Comparison of ENCODE assay signal across 28 cellular contexts in the genomic region with DNA sequence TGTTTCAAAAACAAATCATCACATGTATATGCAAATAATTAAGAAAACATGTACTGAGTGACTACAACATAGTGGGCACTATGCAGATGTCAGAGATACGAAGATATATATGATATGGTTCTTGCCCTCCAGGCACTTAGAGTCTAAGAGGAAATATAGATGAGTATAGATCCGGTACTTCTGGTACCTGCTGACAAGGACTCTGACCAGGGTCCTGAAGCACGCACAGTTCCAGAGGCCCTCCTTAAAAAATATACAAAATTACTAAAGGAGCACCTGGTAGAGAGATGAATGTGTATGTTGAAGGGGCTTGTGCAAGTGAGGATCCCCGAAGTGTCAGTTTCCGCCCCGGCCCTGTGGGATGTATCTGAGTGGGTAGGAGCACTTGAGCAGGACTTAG. TPM values are rescaled to one million over a fixed set of nuclear protein-coding genes. Genes with fewer than 3 reads are reported as not detected.
A peak's percentile ranks its signal among the peaks of the same experiment; 100 is the strongest.
DNase-seq lines count a peak whose midpoint lies in the region; ATAC-seq, FAIRE-seq and TF ChIP-seq lines count a peak whose summit lies in the region.
"Had no signal": no experiment of that assay in that cellular context is flagged by ENCODE, and none has a peak within 500 bp of the region (broad histone marks: within the 10 kb centered on the region; RNA-seq: fewer than 3 reads in every experiment).

No MANE protein-coding gene starts in this region.

- no peak overlapping the region for H3K4me3 ChIP-seq in BLaER1 treated with 17β-estradiol and CSF1 and Interleukin-3, amounts not matched to agents 10 nM and 100 nM
- H3K4me3 ChIP-seq in GM23338 (no peak overlapping the region), GM12878 (no peak overlapping the region)
- H3K4me3 ChIP-seq: BLaER1 had no signal

- RAD21 ChIA-PET in GM12878 (lab: Charles Lee; ENCODE audit: unreplicated experiment): no interaction called here

- in situ Hi-C loops in GM12878 (cut with MboI): no loop called here

- WGBS in GM12878 (ENCODE audit: insufficient coverage, insufficient replicate concordance, low lambda C conversion rate, missing lambda C conversion rate): 35% methylated on average over 6 of the region's 6 CpGs

- H3K79me2 ChIP-seq in GM23338 (replicated peaks; ENCODE audit: insufficient read depth) (no peaks in the 10 kb centered on the region), GM12878 (ENCODE audit: control insufficient read depth, insufficient read depth, low read length) (no peaks in the 10 kb centered on the region)

- H3K27ac Mint-ChIP-seq in GM23338: no peak overlapping the region
- H3K27ac Mint-ChIP-seq: CD4-positive, alpha-beta T cell; CD8-positive, alpha-beta T cell had no signal

- peaks cover 0 to 13% (median 3%) of the 10 kb centered on the region in 10 experiments; a peak in 6 of 20 replicates for H3K4me1 ChIP-seq in BLaER1 treated with 17β-estradiol and CSF1 and Interleukin-3, amounts not matched to agents 10 nM and 100 nM
- no peaks in the 10 kb centered on the region for H3K4me1 ChIP-seq in GM23338 (ENCODE audit: insufficient read depth)
- no peaks in the 10 kb centered on the region for H3K4me1 ChIP-seq in GM12878 (ENCODE audit: control insufficient read depth, insufficient read depth, low read length)
- H3K4me1 ChIP-seq: BE2C, Caco-2 had no signal

- H3K4me3 Mint-ChIP-seq in GM23338: no peak overlapping the region
- H3K4me3 Mint-ChIP-seq: CD4-positive, alpha-beta T cell; CD8-positive, alpha-beta T cell had no signal

- no TSS peak for BruUV-seq in GM12878 (replicated peaks; lab: Mats Ljungman, UMichigan)

- SMC1A ChIA-PET in GM12878 (lab: Charles Lee; ENCODE audit: uncharacterized antibody, unreplicated experiment): no interaction called here

- intact Hi-C loops in GM12878 (cut with micrococcal nuclease; ENCODE audit: unreplicated experiment): no loop called here

- H3K9me2 ChIP-seq in GM23338 (ENCODE audit: insufficient read depth): no peaks in the 10 kb centered on the region

- no peaks in the 10 kb centered on the region for H3K9me3 ChIP-seq in BLaER1 treated with 17β-estradiol and CSF1 and Interleukin-3, amounts not matched to agents 10 nM and 100 nM (replicated peaks in 1 of 11)
- H3K9me3 ChIP-seq in GM12878 (replicated peaks; ENCODE audit: control insufficient read depth, insufficient read depth, low read length): no peaks in the 10 kb centered on the region
- H3K9me3 ChIP-seq: BE2C, BLaER1, Caco-2 had no signal

- peaks cover 4% of the 10 kb centered on the region for H3K27me3 Mint-ChIP-seq in GM23338 (ENCODE audit: insufficient read depth, low read depth, poor library complexity)

- no peak for FAIRE-seq in GM12878 (lab: Jason Lieb, UNC)
- FAIRE-seq: A204.1, D721Med, GM12891, GM19239 had no signal

- no peaks in the 10 kb centered on the region for H3F3A ChIP-seq in GM23338 (replicated peaks; ENCODE audit: low read depth)

- TF ChIP-seq POLR2A in GM12878 (IDR thresholded peaks at IDR 0.05; ENCODE audit: low read depth, low read length): no peak

- peaks cover 8% of the 10 kb centered on the region; the same call in 2 of the 3 replicates for H3K4me1 Mint-ChIP-seq in GM23338

- CTCF ChIA-PET in GM12878 (lab: Yijun Ruan, JAX): no interaction called here
- CTCF ChIA-PET in RWPE1 (lab: Yijun Ruan, JAX): no interaction called here

- no peaks in the 10 kb centered on the region for H3K36me3 Mint-ChIP-seq in GM23338 (ENCODE audit: low read depth)
- H3K36me3 Mint-ChIP-seq: CD8-positive, alpha-beta T cell had no signal

- DNase-seq in GM23338 (ENCODE audit: low spot score) (no peak), GM12878 (ENCODE audit: low read depth, low spot score) (no peak), NCI-H748 treated with DMSO at 0.1 percent for 48 hours (lab: John Stamatoyannopoulos, UW) (no peak), RWPE1 (ENCODE audit: low spot score) (no peak), DMS 273 (lab: John Stamatoyannopoulos, UW; ENCODE audit: unreplicated experiment) (no peak)
- DNase-seq: 8988T; ACHN; BE2C; Caco-2; Calu3; CD4-positive, alpha-beta T cell; CD8-positive, alpha-beta T cell; DMS 273 treated with DMSO at 0.1 percent for 48 hours; DMS153; DMS53; DMS79; DND-41; EL; GDM1 had no signal

- no peaks in the 10 kb centered on the region for H4K20me1 ChIP-seq in BLaER1 treated with 17β-estradiol and CSF1 and Interleukin-3, amounts not matched to agents 10 nM and 100 nM
- H4K20me1 ChIP-seq in GM23338 (replicated peaks; ENCODE audit: insufficient read depth) (no peaks in the 10 kb centered on the region), GM12878 (ENCODE audit: control insufficient read depth, insufficient read depth) (no peaks in the 10 kb centered on the region)
- H4K20me1 ChIP-seq: BLaER1 had no signal

- no peak overlapping the region for H3K27ac ChIP-seq in BLaER1 treated with 17β-estradiol and CSF1 and Interleukin-3, amounts not matched to agents 10 nM and 100 nM
- no peak overlapping the region for H3K27ac ChIP-seq in GM23338 (ENCODE audit: low read depth)
- H3K27ac ChIP-seq in GM12878 (ENCODE audit: control insufficient read depth, insufficient read depth): no peak overlapping the region
- H3K27ac ChIP-seq in RWPE1: no peak overlapping the region
- H3K27ac ChIP-seq: BLaER1, C4-2B had no signal

- H3K27me3 ChIP-seq in BLaER1 treated with 17β-estradiol and CSF1 and Interleukin-3, amounts not matched to agents 10 nM and 100 nM: no peaks in the 10 kb centered on the region
- H3K27me3 ChIP-seq in GM23338 (ENCODE audit: insufficient read depth): no peaks in the 10 kb centered on the region
- H3K27me3 ChIP-seq in GM12878 (replicated peaks in 1 of 2; ENCODE audit: control insufficient read depth in 2 of 2, insufficient read depth in 2 of 2, low read length in 1 of 2): no peaks in the 10 kb centered on the region; a peak in 1 of 4 replicates
- H3K27me3 ChIP-seq: BLaER1 had no signal

- no peaks in the 10 kb centered on the region for H3K9me3 Mint-ChIP-seq in GM23338
- H3K9me3 Mint-ChIP-seq: CD4-positive, alpha-beta T cell; CD8-positive, alpha-beta T cell had no signal

- TF ChIP-seq CTCF in GM23338 (conservative IDR thresholded peaks at IDR 0.05; ENCODE audit: low read depth in 2 of 2) (no peak), GM12878 (IDR thresholded peaks at IDR 0.05 in 2 of 3, conservative IDR thresholded peaks at IDR 0.05 in 1 of 3; ENCODE audit: control insufficient read depth in 2 of 3, extremely low read depth in 1 of 3, insufficient read depth in 1 of 3, low read depth in 3 of 3, low read length in 3 of 3) (no peak), RWPE1 (conservative IDR thresholded peaks at IDR 0.05; ENCODE audit: low read depth) (no peak)

- no peak for ATAC-seq in GM23338
- ATAC-seq in GM12878: no peak
- ATAC-seq: CD8-positive, alpha-beta T cell had no signal

- POLR2A ChIA-PET in GM12878 (lab: Charles Lee): no interaction called here
- POLR2A ChIA-PET in RWPE1 (lab: Yijun Ruan, JAX; ENCODE audit: low non-redundant PET): no interaction called here

- H3K9ac ChIP-seq in BLaER1 treated with 17β-estradiol and CSF1 and Interleukin-3, amounts not matched to agents 10 nM and 100 nM: no peak overlapping the region
- no peak overlapping the region for H3K9ac ChIP-seq in GM12878 (ENCODE audit: control insufficient read depth, insufficient read depth, low read length)
- H3K9ac ChIP-seq: BLaER1 had no signal

- TF ChIP-seq RAD21 in Ishikawa (IDR thresholded peaks at IDR 0.05; ENCODE audit: low read depth): no peak
- TF ChIP-seq RAD21 in GM12878 (IDR thresholded peaks at IDR 0.05; ENCODE audit: insufficient read depth, low read depth, low read length): no peak

- TF ChIP-seq EP300 in Ishikawa (IDR thresholded peaks at IDR 0.05; ENCODE audit: borderline replicate concordance) (no peak), GM12878 (IDR thresholded peaks at IDR 0.05; ENCODE audit: borderline replicate concordance in 1 of 2, control insufficient read depth in 1 of 2, low read depth in 2 of 2, low read length in 2 of 2) (no peak)

- no peak overlapping the region for H2AFZ ChIP-seq in GM23338
- no peak overlapping the region for H2AFZ ChIP-seq in GM12878 (ENCODE audit: control insufficient read depth, low read depth, low read length)

- H3K36me3 ChIP-seq in BLaER1 treated with 17β-estradiol and CSF1 and Interleukin-3, amounts not matched to agents 10 nM and 100 nM: no peaks in the 10 kb centered on the region
- H3K36me3 ChIP-seq in GM23338 (ENCODE audit: insufficient read depth) (no peaks in the 10 kb centered on the region), GM12878 (ENCODE audit: control insufficient read depth in 2 of 2, insufficient read depth in 2 of 2, low read length in 1 of 2) (no peaks in the 10 kb centered on the region)
- H3K36me3 ChIP-seq: BE2C, BLaER1 had no signal

- peak overlapping the region in 6 of 11 experiments; percentile 13 to 50 (median 32); a peak in 5 of 22 replicates for H3K4me2 ChIP-seq in BLaER1 treated with 17β-estradiol and CSF1 and Interleukin-3, amounts not matched to agents 10 nM and 100 nM
- H3K4me2 ChIP-seq in GM23338 (no peak overlapping the region), GM12878 (ENCODE audit: control insufficient read depth, insufficient read depth) (no peak overlapping the region)

TF ChIP-seq in GM23338, 12 proteins besides CTCF, POLR2A, EP300 and RAD21 (continues in another document):
- no peak for TF ChIP-seq JUNB (IDR thresholded peaks at IDR 0.05; ENCODE audit: unreplicated experiment)

TF ChIP-seq in Ishikawa, 13 proteins besides CTCF, POLR2A, EP300 and RAD21 (continues in another document):
- TF ChIP-seq ZBTB7A (IDR thresholded peaks at IDR 0.05; ENCODE audit: low read depth): no peak
- TF ChIP-seq TEAD4 (IDR thresholded peaks at IDR 0.05): no peak

TF ChIP-seq in GM12878, 131 proteins besides CTCF, POLR2A, EP300 and RAD21 (continues in another document):
- no peak for TF ChIP-seq TAF1 (IDR thresholded peaks at IDR 0.05; ENCODE audit: borderline replicate concordance, low read depth, low read length)

RNA-seq across cellular contexts. Expression of gene MTUS2, which starts 31.3 kb away (rescaled TPM):
- 0.31 and 0.38 TPM in 2 replicates for total RNA-seq in GM23338 (2014; rRNA removed; shearing (Covaris generic))
- polyA plus RNA-seq in GM23338 (2016; fragmentation: Nextera tagmentation; extraction: Ambion mirVana) (0.12 and 0.27 TPM in 2 replicates), GM12878 (2011; rRNA removed) (0.01 and 0.04 TPM in 2 replicates), GM12878 (2014; fragmentation: Illumina TruSeq; extraction: Trizol) (under 0.01 TPM in 1 of 2 replicates, not detected in the other), GM12878 (2014; fragmentation: Nextera tagmentation; extraction: Ambion mirVana) (not detected), GM12878 (2014; rRNA removed) (0.03 TPM in 1 of 2 replicates, not detected in the other), GM12878 (2016; fragmentation: Nextera tagmentation; extraction: Ambion mirVana) (under 1 TPM in 1 of 2 experiments, not detected in 1; 0.05 TPM)
- total RNA-seq in GM12878 (2013; cell fraction: nucleolus; rRNA removed): not detected in 2 replicates
- total RNA-seq in GM12878 (2014; rRNA removed) (under 0.01 TPM in 1 of 2 replicates, not detected in the other), GM12878 (2014; rRNA removed; fragmentation: Illumina TruSeq; extraction: Trizol) (under 0.01 TPM in 1 of 2 replicates, not detected in the other), GM12878 (2021) (not detected in 2 replicates)
- polyA plus RNA-seq in GM12878 (2011; ENCODE audit: low read depth): 0.03 TPM
- 0.06 and 0.07 TPM in 2 replicates for polyA plus RNA-seq in GM12878 (2011; cell fraction: cytosol; rRNA removed)
- 0.10 and 0.20 TPM in 2 replicates for polyA plus RNA-seq in GM12878 (2011; cell fraction: nucleus; rRNA removed)
- polyA plus RNA-seq in GM12878 (2012): 0.01 and 0.11 TPM in 2 replicates
- polyA minus RNA-seq in GM12878 (2011; rRNA and poly(A)+ RNA removed): 0.07 and 0.10 TPM in 2 replicates
- 0.31 TPM in 1 of 2 replicates, not detected in the other for polyA minus RNA-seq in GM12878 (2011; cell fraction: cytosol; rRNA and poly(A)+ RNA removed)
- polyA minus RNA-seq in GM12878 (2011; cell fraction: nucleus; rRNA and poly(A)+ RNA removed): 0.10 and 0.24 TPM in 2 replicates
- total RNA-seq: Calu3; CD8-positive, alpha-beta T cell; G401 had no signal

Comparison
In these comparisons a context has a peak if more than half of its experiments do, and no peak if none do; other contexts are left out.
1. H3K4me2 ChIP-seq: peak in BLaER1 treated with 17β-estradiol and CSF1 and Interleukin-3, amounts not matched to agents 10 nM and 100 nM (6 of 11); none in GM23338 (single experiment) and GM12878 (single experiment).